8 cellular contexts compared by ENCODE assay signal in the genomic region with DNA sequence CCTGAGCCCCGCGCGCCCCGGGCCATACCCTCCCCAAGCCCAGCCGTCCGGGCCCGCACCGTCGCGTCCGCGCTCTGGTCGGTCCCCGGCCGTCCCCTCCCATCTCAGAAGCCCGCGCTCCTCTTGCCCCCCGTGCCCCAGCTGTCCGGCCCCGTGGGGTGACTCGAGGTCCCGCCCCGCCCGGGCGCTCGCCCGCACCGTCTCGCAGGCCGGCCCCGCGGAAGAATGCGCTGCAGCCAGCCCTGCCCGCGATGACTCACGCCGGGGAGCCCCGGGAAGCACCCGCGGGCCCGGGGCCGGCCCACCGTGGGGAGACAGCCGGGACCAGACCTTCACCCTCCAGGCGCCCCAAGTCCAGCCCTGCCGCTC. TPM values are rescaled to one million over a fixed set of nuclear protein-coding genes. Genes with fewer than 3 reads are reported as not detected.
DNase-seq lines count a peak whose midpoint lies in the region; ATAC-seq and TF ChIP-seq lines count a peak whose summit lies in the region.

No MANE protein-coding gene starts in this region.

- H3K4me2 ChIP-seq in GM23338 (peak overlapping the region; percentile 98), mesendoderm (ENCODE audit: low read length) (no peak overlapping the region)

- H3K27me3 Mint-ChIP-seq in GM23338 (ENCODE audit: insufficient read depth, low read depth, poor library complexity), result peaks cover 53% of the 10 kb centered on the region

- no peak overlapping the region for H3K4ac ChIP-seq in mesendoderm (ENCODE audit: low read depth, low read length)

- no peak overlapping the region for H2BK120ac ChIP-seq in mesendoderm (ENCODE audit: low read depth, low read length)

- no peaks in the 10 kb centered on the region for H3K36me3 ChIP-seq in GM23338 (ENCODE audit: insufficient read depth)
- no peaks in the 10 kb centered on the region for H3K36me3 ChIP-seq in mesendoderm (ENCODE audit: control insufficient read depth, insufficient read depth, low read length)
- no peaks in the 10 kb centered on the region for H3K36me3 ChIP-seq in upper lobe of left lung

- no peaks in the 10 kb centered on the region for H3K9me2 ChIP-seq in GM23338 (ENCODE audit: insufficient read depth)

- WGBS in mesendoderm (ENCODE audit: extremely low coverage, insufficient coverage, low lambda C conversion rate), result no CpG with 5 or more reads among the region's 46 CpGs
- no CpG with 5 or more reads among the region's 46 CpGs for WGBS in upper lobe of left lung, 2 donors

- no peak overlapping the region for H3K9ac ChIP-seq in mesendoderm (ENCODE audit: low read length)

- H3K23ac ChIP-seq in mesendoderm (ENCODE audit: low read length), result no peak overlapping the region

- H3K4me1 Mint-ChIP-seq in GM23338, result peaks cover 13% of the 10 kb centered on the region; the same call in 1 of the 3 replicates

- H2BK15ac ChIP-seq in mesendoderm (replicated peaks; ENCODE audit: low read depth), result no peak overlapping the region

- peaks cover 6% of the 10 kb centered on the region; the same call in 1 of the 2 replicates for H3F3A ChIP-seq in GM23338 (replicated peaks; ENCODE audit: low read depth)

- no peaks in the 10 kb centered on the region for H3K9me3 ChIP-seq in upper lobe of left lung

- no peak overlapping the region for H2AK5ac ChIP-seq in mesendoderm (ENCODE audit: low read length)

- peak overlapping the region; percentile 22 for H3K56ac ChIP-seq in mesendoderm (ENCODE audit: low read length)

- H3K4me1 ChIP-seq in GM23338 (ENCODE audit: insufficient read depth) (peaks cover 10% of the 10 kb centered on the region; the same call in 1 of the 2 replicates), mesendoderm (ENCODE audit: control insufficient read depth, low read depth, low read length) (peaks cover 2% of the 10 kb centered on the region), upper lobe of left lung (peaks cover 29 to 52% (median 35%) of the 10 kb centered on the region in 4 donors)

- H3K27ac ChIP-seq in GM23338 (ENCODE audit: low read depth) (no peak overlapping the region), mesendoderm (ENCODE audit: low read depth, low read length) (no peak overlapping the region), upper lobe of left lung (peak overlapping the region; percentile 54 to 85 (median 75))

- H3K18ac ChIP-seq in mesendoderm (ENCODE audit: low read length), result peak overlapping the region; percentile 5

- TF ChIP-seq POLR2A in upper lobe of left lung (IDR thresholded peaks at IDR 0.05), result no peak

- no peak overlapping the region for H2BK5ac ChIP-seq in mesendoderm (ENCODE audit: low read length)

- H4K8ac ChIP-seq in mesendoderm (ENCODE audit: low read depth, low read length), result no peak overlapping the region

- DNase-seq in GM23338 (ENCODE audit: low spot score) (no peak), SW 1271 (lab: John Stamatoyannopoulos, UW) (peak; percentile 48 to 52), dedifferentiated amniotic fluid mesenchymal stem cell (ENCODE audit: extremely low spot score) (peak; percentile 30), mesendoderm (no peak), upper lobe of left lung (peak; percentile 84 to 93), DMS153 (lab: John Stamatoyannopoulos, UW) (no peak)

- no peaks in the 10 kb centered on the region for H3K79me2 ChIP-seq in GM23338 (replicated peaks; ENCODE audit: insufficient read depth)
- H3K79me2 ChIP-seq in mesendoderm (ENCODE audit: control insufficient read depth, insufficient read depth, low read length), result no peaks in the 10 kb centered on the region

- H4K5ac ChIP-seq in mesendoderm (ENCODE audit: low read length), result no peak overlapping the region

- H3K9me3 Mint-ChIP-seq in GM23338, result peaks cover 4% of the 10 kb centered on the region; the same call in 1 of the 3 replicates

- no peaks in the 10 kb centered on the region; the same call in 2 of the 3 replicates for H3K36me3 Mint-ChIP-seq in GM23338 (ENCODE audit: low read depth)

- H2AFZ ChIP-seq in GM23338, result peak overlapping the region; percentile 91; the same call in 1 of the 2 replicates

- peak overlapping the region; percentile 67 for H3K4me3 ChIP-seq in GM23338
- H3K4me3 ChIP-seq in mesendoderm (ENCODE audit: low read length), result no peak overlapping the region
- peak overlapping the region; percentile 4 to 65 (median 62) for H3K4me3 ChIP-seq in upper lobe of left lung

- H3K79me1 ChIP-seq in mesendoderm (ENCODE audit: low read length), result no peaks in the 10 kb centered on the region

- ATAC-seq in GM23338 (peak; percentile 14), upper lobe of left lung (ENCODE audit: low FRiP score in 2 of 2) (peak; percentile 40 to 78), GM21786 (IDR thresholded peaks at IDR 0.05; ENCODE audit: unreplicated experiment) (no peak), GM21367 (IDR thresholded peaks at IDR 0.05; ENCODE audit: unreplicated experiment) (no peak)

- H4K20me1 ChIP-seq in GM23338 (replicated peaks; ENCODE audit: insufficient read depth), result 0 out of 2 replicates have a peak, but pooled peaks cover 4% of the 10 kb centered on the region

- TF ChIP-seq CTCF in GM23338 (conservative IDR thresholded peaks at IDR 0.05; ENCODE audit: low read depth in 2 of 2), result no peak
- TF ChIP-seq CTCF in upper lobe of left lung (IDR thresholded peaks at IDR 0.05), result no peak

- no peak overlapping the region for H3K27ac Mint-ChIP-seq in GM23338

- TF ChIP-seq EP300 in upper lobe of left lung (IDR thresholded peaks at IDR 0.05), result no peak

- no peak overlapping the region; the same call in 2 of the 3 replicates for H3K4me3 Mint-ChIP-seq in GM23338

- peaks cover 41% of the 10 kb centered on the region for H3K27me3 ChIP-seq in GM23338 (ENCODE audit: insufficient read depth)
- H3K27me3 ChIP-seq in mesendoderm (ENCODE audit: insufficient read depth, low read length, poor library complexity), result peaks cover 6% of the 10 kb centered on the region
- peaks cover 0 to 13% (median 0%) of the 10 kb centered on the region in 4 donors for H3K27me3 ChIP-seq in upper lobe of left lung

TF ChIP-seq in GM23338, 12 proteins besides CTCF, POLR2A, EP300 and RAD21:
- peak; percentile 65 for TF ChIP-seq EZH2 (IDR thresholded peaks at IDR 0.05; ENCODE audit: low read depth, unreplicated experiment)
- no peak for TF ChIP-seq POLR2AphosphoS5 (IDR thresholded peaks at IDR 0.05; ENCODE audit: low read depth)

RNA-seq across cellular contexts. Expression of gene PHLDA2, which starts 0.3 kb away (rescaled TPM):
- total RNA-seq in GM23338 (2014; rRNA removed; shearing (Covaris generic)), result 3.8 TPM in 1 of 2 replicates, not detected in the other
- polyA plus RNA-seq in GM23338 (2016; fragmentation: Nextera tagmentation; extraction: Ambion mirVana), result 16.5 and 19.2 TPM in 2 replicates
- polyA plus RNA-seq in mesendoderm (2013, experiment 1 of 2), result 18.5 TPM
- polyA plus RNA-seq in mesendoderm (2013, experiment 2 of 2), result 18.7 TPM
- 10 to 100 TPM in 4 of 6 donors, 1 to 10 TPM in 1, not detected in 1; 8.6 to 38.9 (median 21.0) TPM for total RNA-seq in upper lobe of left lung

RNA-seq across cellular contexts. Expression of gene CDKN1C, which starts 43.9 kb away (rescaled TPM):
- 22.2 and 23.5 TPM in 2 replicates for total RNA-seq in GM23338 (2014; rRNA removed; shearing (Covaris generic))
- 19.3 and 23.6 TPM in 2 replicates for polyA plus RNA-seq in GM23338 (2016; fragmentation: Nextera tagmentation; extraction: Ambion mirVana)
- 4.1 TPM for polyA plus RNA-seq in mesendoderm (2013, experiment 1 of 2)
- polyA plus RNA-seq in mesendoderm (2013, experiment 2 of 2), result 4.4 TPM
- 10 to 100 TPM; 23.4 to 71.9 (median 33.6) TPM for total RNA-seq in upper lobe of left lung

Comparison
In these comparisons a context has a peak if more than half of its experiments do, and no peak if none do; other contexts are left out.
1. ATAC-seq: peak in GM23338 (single experiment) and upper lobe of left lung (2 of 2); none in GM21786 (single experiment) and GM21367 (single experiment).
2. DNase-seq: peak in SW 1271 (2 of 2), dedifferentiated amniotic fluid mesenchymal stem cell (single experiment) and upper lobe of left lung (2 of 2); none in GM23338 (single experiment), mesendoderm (single experiment) and DMS153 (single experiment).
3. H3K27ac ChIP-seq: peak in upper lobe of left lung (4 of 4); none in GM23338 (single experiment) and mesendoderm (single experiment).